In the genomic region with DNA sequence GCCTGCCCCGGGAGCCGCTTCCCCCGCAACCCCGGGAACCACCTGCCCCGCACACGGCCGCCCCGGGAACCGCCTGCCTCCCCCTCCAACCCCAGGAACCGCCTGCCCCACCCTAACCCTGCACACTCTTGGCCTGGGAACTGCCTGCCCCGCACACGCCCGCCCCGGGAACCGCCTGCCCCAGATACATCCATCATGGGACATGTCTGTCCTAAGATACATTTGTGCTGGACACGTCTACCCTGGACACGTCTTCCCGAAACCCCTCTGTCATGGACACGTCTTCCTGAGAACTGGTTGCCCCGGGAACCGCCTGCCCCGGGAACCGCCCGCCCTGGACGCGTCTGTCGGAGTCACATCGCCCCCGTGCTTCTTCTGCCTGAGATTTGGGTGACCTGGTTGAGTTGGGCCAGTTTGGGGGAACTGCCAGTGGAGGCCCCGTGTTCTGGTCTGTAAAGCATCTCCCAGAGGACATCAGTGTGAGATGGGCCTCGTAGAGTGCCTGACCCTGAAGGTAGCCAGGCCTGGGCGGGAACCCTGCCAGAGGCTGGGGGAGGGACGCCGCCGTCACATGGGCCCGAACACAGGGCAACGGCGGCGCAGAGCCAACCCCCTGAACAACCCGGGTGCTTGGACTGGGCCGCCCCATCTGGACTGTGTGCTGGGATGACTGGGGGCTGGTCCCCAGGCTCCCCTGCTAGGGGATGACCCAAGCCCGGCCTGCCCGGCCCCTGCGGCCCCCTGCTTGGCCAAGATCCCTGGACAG, we compare ENCODE assay signal across 1 cellular context.
TF ChIP-seq lines count a peak whose summit lies in the region.

No MANE protein-coding gene starts in this region.

TF ChIP-seq in HepG2, 621 proteins besides CTCF, POLR2A, EP300 and RAD21:
- TF ChIP-seq BCL6 (CRISPR knock-in tag; IDR thresholded peaks at IDR 0.05), result no peak
- no peak for TF ChIP-seq NFIB (CRISPR knock-in tag; IDR thresholded peaks at IDR 0.05; ENCODE audit: borderline replicate concordance)
- TF ChIP-seq, protein P1, sequence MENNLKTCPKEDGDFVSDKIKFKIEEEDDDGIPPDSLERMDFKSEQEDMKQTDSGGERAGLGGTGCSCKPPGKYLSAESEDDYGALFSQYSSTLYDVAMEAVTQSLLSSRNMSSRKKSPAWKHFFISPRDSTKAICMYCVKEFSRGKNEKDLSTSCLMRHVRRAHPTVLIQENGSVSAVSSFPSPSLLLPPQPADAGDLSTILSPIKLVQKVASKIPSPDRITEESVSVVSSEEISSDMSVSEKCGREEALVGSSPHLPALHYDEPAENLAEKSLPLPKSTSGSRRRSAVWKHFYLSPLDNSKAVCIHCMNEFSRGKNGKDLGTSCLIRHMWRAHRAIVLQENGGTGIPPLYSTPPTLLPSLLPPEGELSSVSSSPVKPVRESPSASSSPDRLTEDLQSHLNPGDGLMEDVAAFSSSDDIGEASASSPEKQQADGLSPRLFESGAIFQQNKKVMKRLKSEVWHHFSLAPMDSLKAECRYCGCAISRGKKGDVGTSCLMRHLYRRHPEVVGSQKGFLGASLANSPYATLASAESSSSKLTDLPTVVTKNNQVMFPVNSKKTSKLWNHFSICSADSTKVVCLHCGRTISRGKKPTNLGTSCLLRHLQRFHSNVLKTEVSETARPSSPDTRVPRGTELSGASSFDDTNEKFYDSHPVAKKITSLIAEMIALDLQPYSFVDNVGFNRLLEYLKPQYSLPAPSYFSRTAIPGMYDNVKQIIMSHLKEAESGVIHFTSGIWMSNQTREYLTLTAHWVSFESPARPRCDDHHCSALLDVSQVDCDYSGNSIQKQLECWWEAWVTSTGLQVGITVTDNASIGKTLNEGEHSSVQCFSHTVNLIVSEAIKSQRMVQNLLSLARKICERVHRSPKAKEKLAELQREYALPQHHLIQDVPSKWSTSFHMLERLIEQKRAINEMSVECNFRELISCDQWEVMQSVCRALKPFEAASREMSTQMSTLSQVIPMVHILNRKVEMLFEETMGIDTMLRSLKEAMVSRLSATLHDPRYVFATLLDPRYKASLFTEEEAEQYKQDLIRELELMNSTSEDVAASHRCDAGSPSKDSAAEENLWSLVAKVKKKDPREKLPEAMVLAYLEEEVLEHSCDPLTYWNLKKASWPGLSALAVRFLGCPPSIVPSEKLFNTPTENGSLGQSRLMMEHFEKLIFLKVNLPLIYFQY (CRISPR knock-in tag; IDR thresholded peaks at IDR 0.05; ENCODE audit: borderline replicate concordance), result no peak
- no peak for TF ChIP-seq PAX8 (CRISPR knock-in tag; IDR thresholded peaks at IDR 0.05; ENCODE audit: borderline replicate concordance)
- TF ChIP-seq ZNF451 (CRISPR knock-in tag; IDR thresholded peaks at IDR 0.05), result no peak
- TF ChIP-seq HOXA9 (CRISPR knock-in tag; IDR thresholded peaks at IDR 0.05; ENCODE audit: borderline replicate concordance), result no peak
- TF ChIP-seq POGZ (CRISPR knock-in tag; IDR thresholded peaks at IDR 0.05), result no peak
- TF ChIP-seq MYC (CRISPR knock-in tag; IDR thresholded peaks at IDR 0.05; ENCODE audit: borderline replicate concordance), result no peak
- TF ChIP-seq EED (CRISPR knock-in tag; IDR thresholded peaks at IDR 0.05), result 0 out of 2 replicates have a peak, but pooled peaks have one; percentile 30
- TF ChIP-seq KDM6A (CRISPR knock-in tag; IDR thresholded peaks at IDR 0.05; ENCODE audit: low read depth), result no peak
- TF ChIP-seq ZNF510 (CRISPR knock-in tag; IDR thresholded peaks at IDR 0.05; ENCODE audit: low read depth), result no peak
- TF ChIP-seq KLF6 (CRISPR knock-in tag; IDR thresholded peaks at IDR 0.05), result no peak
- TF ChIP-seq, protein P2, sequence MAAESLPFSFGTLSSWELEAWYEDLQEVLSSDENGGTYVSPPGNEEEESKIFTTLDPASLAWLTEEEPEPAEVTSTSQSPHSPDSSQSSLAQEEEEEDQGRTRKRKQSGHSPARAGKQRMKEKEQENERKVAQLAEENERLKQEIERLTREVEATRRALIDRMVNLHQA (CRISPR knock-in tag; IDR thresholded peaks at IDR 0.05), result no peak
- TF ChIP-seq ZC3H13 (CRISPR knock-in tag; IDR thresholded peaks at IDR 0.05), result 0 out of 2 replicates have a peak, but pooled peaks have one; percentile 24
- TF ChIP-seq FOSL1 (CRISPR knock-in tag; IDR thresholded peaks at IDR 0.05; ENCODE audit: borderline replicate concordance), result no peak
- TF ChIP-seq, protein P3, sequence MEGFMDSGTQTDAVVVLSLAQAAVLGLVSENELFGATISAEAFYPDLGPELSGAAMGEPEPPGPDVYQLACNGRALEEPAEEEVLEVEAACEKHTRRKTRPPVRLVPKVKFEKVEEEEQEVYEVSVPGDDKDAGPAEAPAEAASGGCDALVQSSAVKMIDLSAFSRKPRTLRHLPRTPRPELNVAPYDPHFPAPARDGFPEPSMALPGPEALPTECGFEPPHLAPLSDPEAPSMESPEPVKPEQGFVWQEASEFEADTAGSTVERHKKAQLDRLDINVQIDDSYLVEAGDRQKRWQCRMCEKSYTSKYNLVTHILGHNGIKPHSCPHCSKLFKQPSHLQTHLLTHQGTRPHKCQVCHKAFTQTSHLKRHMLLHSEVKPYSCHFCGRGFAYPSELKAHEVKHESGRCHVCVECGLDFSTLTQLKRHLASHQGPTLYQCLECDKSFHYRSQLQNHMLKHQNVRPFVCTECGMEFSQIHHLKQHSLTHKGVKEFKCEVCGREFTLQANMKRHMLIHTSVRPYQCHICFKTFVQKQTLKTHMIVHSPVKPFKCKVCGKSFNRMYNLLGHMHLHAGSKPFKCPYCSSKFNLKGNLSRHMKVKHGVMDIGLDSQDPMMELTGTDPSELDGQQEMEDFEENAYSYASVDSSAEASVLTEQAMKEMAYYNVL (CRISPR knock-in tag; IDR thresholded peaks at IDR 0.05; ENCODE audit: borderline replicate concordance), result no peak
- no peak for TF ChIP-seq THYN1 (CRISPR knock-in tag; IDR thresholded peaks at IDR 0.05; ENCODE audit: borderline replicate concordance, low read depth)
